ENCODE assay signal across 29 cellular contexts in genomic region chr15:95946946-95947345, GRCh38.
"Had no signal": no experiment of that assay in that cellular context is flagged by ENCODE, and none has a peak within 500 bp of the region (broad histone marks: within the 10 kb centered on the region; RNA-seq: fewer than 3 reads in every experiment).

No MANE protein-coding gene starts in this region.

- H3K9me3 Mint-ChIP-seq: natural killer cell; stimulated activated naive B cell treated with anti-CD40 and anti-IgM and Interleukin-4, amounts not matched to agents 10 μg/mL and 1 μg/mL and 100 μg/mL, for 72 hours had no signal

- ATAC-seq: left colon; left lung; lower lobe of right lung; natural killer cell; right lobe of liver; stimulated activated naive B cell treated with anti-CD40 and anti-IgM and Interleukin-4, amounts not matched to agents 10 μg/mL and 1 μg/mL and 100 μg/mL, for 72 hours; stimulated activated naive CD8-positive, alpha-beta T cell treated with anti-CD3 and anti-CD28 coated beads, Interleukin-15, Interleukin-2, amounts not matched to agents 100 U/mL and 50 U/mL, for 24 hours; upper lobe of right lung had no signal

- H3K4me3 Mint-ChIP-seq: immature natural killer cell; naive B cell; natural killer cell; nephron progenitor cell; neural progenitor cell; stimulated activated naive B cell treated with anti-CD40 and anti-IgM and Interleukin-4, amounts not matched to agents 10 μg/mL and 1 μg/mL and 100 μg/mL, for 72 hours had no signal

- H3K36me3 Mint-ChIP-seq: naive B cell; neural progenitor cell; stimulated activated naive B cell treated with anti-CD40 and anti-IgM and Interleukin-4, amounts not matched to agents 10 μg/mL and 1 μg/mL and 100 μg/mL, for 72 hours had no signal

- H3K79me2 ChIP-seq: parathyroid adenoma had no signal

- H3K4me1 ChIP-seq: left lung, lower lobe of right lung, parathyroid adenoma, right atrium auricular region, right lobe of liver, testis, thyroid gland, transverse colon, upper lobe of right lung had no signal

- H3K27me3 ChIP-seq: left lung, neural progenitor cell, neutrophil, right atrium auricular region, right lobe of liver, stomach, testis, thyroid gland, transverse colon, upper lobe of right lung had no signal

- H3K36me3 ChIP-seq: left lung, lower lobe of right lung, neural progenitor cell, neutrophil, right atrium auricular region, right lobe of liver, stomach, thyroid gland, transverse colon, upper lobe of right lung had no signal

- H2AFZ ChIP-seq: neural progenitor cell, parathyroid adenoma had no signal

- H3K27ac ChIP-seq: left lung, lower lobe of right lung, neural progenitor cell, neutrophil, parathyroid adenoma, right atrium auricular region, right lobe of liver, stomach, testis, thyroid gland, transverse colon, upper lobe of right lung had no signal

- H3K4me2 ChIP-seq: neural progenitor cell, smooth muscle cell had no signal

- DNase-seq: hypothalamus; immature natural killer cell; kidney; left colon; left lung; lower lobe of right lung; mammary epithelial cell; mesenchymal stem cell; naive B cell; natural killer cell; nephron progenitor cell; occipital lobe; right lobe of liver; stimulated activated CD4-positive, alpha-beta T cell treated with anti-CD3 and anti-CD28 coated beads, Interleukin-1b, Interleukin-23, amount 100 ng/mL, for 48 hours; stimulated activated CD4-positive, alpha-beta T cell treated with anti-CD3 and anti-CD28 coated beads, Interleukin-2, amount 100 ng/mL, for 48 hours; stimulated activated CD4-positive, alpha-beta T cell treated with anti-CD3 and anti-CD28 coated beads, Interleukin-4, amount 100 ng/mL, for 4 hours; stimulated activated CD8-positive, alpha-beta memory T cell treated with anti-CD3 and anti-CD28 coated beads, Interleukin-4, amount 100 ng/mL, for 48 hours; stimulated activated naive B cell treated with anti-CD40 and anti-IgM and Interleukin-4, amounts not matched to agents 10 μg/mL and 1 μg/mL and 100 μg/mL, for 72 hours; stimulated activated naive CD8-positive, alpha-beta T cell treated with anti-CD3 and anti-CD28 coated beads, Interleukin-15, Interleukin-2, amounts not matched to agents 100 U/mL and 50 U/mL, for 24 hours; stomach; testis; thyroid gland; transverse colon; upper lobe of right lung had no signal

- H3K27ac Mint-ChIP-seq: immature natural killer cell; naive B cell; natural killer cell; nephron progenitor cell; neural progenitor cell; stimulated activated naive B cell treated with anti-CD40 and anti-IgM and Interleukin-4, amounts not matched to agents 10 μg/mL and 1 μg/mL and 100 μg/mL, for 72 hours had no signal

- H3K4me3 ChIP-seq: left lung, lower lobe of right lung, neural progenitor cell, right atrium auricular region, right lobe of liver, smooth muscle cell, stomach, testis, thyroid gland, transverse colon, upper lobe of right lung had no signal

- H3K4me1 Mint-ChIP-seq: immature natural killer cell; naive B cell; natural killer cell; stimulated activated naive B cell treated with anti-CD40 and anti-IgM and Interleukin-4, amounts not matched to agents 10 μg/mL and 1 μg/mL and 100 μg/mL, for 72 hours had no signal
